In genomic region chr4:183989931-183990330, GRCh38 we compare ENCODE assay signal across 24 cellular contexts.
"Had no signal": no experiment of that assay in that cellular context is flagged by ENCODE, and none has a peak within 500 bp of the region (broad histone marks: within the 10 kb centered on the region; RNA-seq: fewer than 3 reads in every experiment).

No MANE protein-coding gene starts in this region.

- H3K36me3 Mint-ChIP-seq: activated CD8-positive, alpha-beta memory T cell treated with anti-CD3 and anti-CD28 coated beads, Interleukin-2, amount 10 ng/mL, durations not matched to agents 7 days and 5 days; activated naive CD8-positive, alpha-beta T cell treated with anti-CD3 and anti-CD28 coated beads, Interleukin-2, amount 10 ng/mL, durations not matched to agents 7 days and 5 days; stimulated activated effector memory CD8-positive, alpha-beta T cell treated with anti-CD3 and anti-CD28 coated beads, Interleukin-12 subunit alpha, Interleukin-12 subunit beta, amount 100 ng/mL, for 72 hours had no signal

- ATAC-seq: activated CD8-positive, alpha-beta memory T cell treated with anti-CD3 and anti-CD28 coated beads, Interleukin-2, amount 10 ng/mL, durations not matched to agents 7 days and 5 days; body of pancreas; gastrocnemius medialis; left lung; stimulated activated effector memory CD8-positive, alpha-beta T cell treated with anti-CD3 and anti-CD28 coated beads, Interleukin-12 subunit alpha, Interleukin-12 subunit beta, amount 100 ng/mL, for 72 hours; upper lobe of right lung had no signal

- FAIRE-seq: kidney had no signal

- DNase-seq: activated CD4-positive, alpha-beta memory T cell treated with anti-CD3 and anti-CD28 coated beads, Interleukin-2, amount 10 ng/mL, durations not matched to agents 7 days and 5 days; activated CD4-positive, alpha-beta T cell treated with anti-CD3 and anti-CD28 coated beads for 48 hours; activated CD4-positive, CD25-positive, alpha-beta regulatory T cell; activated CD8-positive, alpha-beta memory T cell treated with anti-CD3 and anti-CD28 coated beads, Interleukin-2, amount 10 ng/mL, durations not matched to agents 7 days and 5 days; activated naive CD4-positive, alpha-beta T cell treated with Interleukin-2 at 50 U/mL for 16 hours; activated naive CD8-positive, alpha-beta T cell treated with anti-CD3 and anti-CD28 coated beads, Interleukin-2, amount 10 ng/mL, durations not matched to agents 7 days and 5 days; activated T-cell treated with anti-CD3 and anti-CD28 coated beads, Interleukin-2, amount 50 U/mL, for 1 hour; body of pancreas; central memory CD4-positive, alpha-beta T cell; colonic mucosa; endodermal cell; gastrocnemius medialis; head of caudate nucleus; kidney; left lung; midbrain; stimulated activated CD4-positive, alpha-beta T cell treated with anti-CD3 and anti-CD28 coated beads, Interleukin-4, amount 100 ng/mL, for 24 hours; stomach; T-helper 9 cell; upper lobe of right lung had no signal

- H3K4me3 ChIP-seq: body of pancreas, colonic mucosa, left lung, prostate gland, stomach, upper lobe of right lung had no signal

- H3K4me1 ChIP-seq: colonic mucosa, prostate gland had no signal

- H3K27ac Mint-ChIP-seq: activated CD4-positive, alpha-beta memory T cell treated with anti-CD3 and anti-CD28 coated beads, Interleukin-2, amount 10 ng/mL, durations not matched to agents 7 days and 5 days; activated CD8-positive, alpha-beta memory T cell treated with anti-CD3 and anti-CD28 coated beads, Interleukin-2, amount 10 ng/mL, durations not matched to agents 7 days and 5 days; activated naive CD8-positive, alpha-beta T cell treated with anti-CD3 and anti-CD28 coated beads, Interleukin-2, amount 10 ng/mL, durations not matched to agents 7 days and 5 days; activated T-helper 2 cell treated with anti-CD3 and anti-CD28 coated beads, Interferon-gamma antibody, Interleukin-2, Interleukin-4, amounts not matched to agents 10 μg/mL and 5 μg/mL and 100 μg/mL, durations not matched to agents 14 hours and 24 hours and 36 hours; endodermal cell; stimulated activated effector memory CD8-positive, alpha-beta T cell treated with anti-CD3 and anti-CD28 coated beads, Interleukin-12 subunit alpha, Interleukin-12 subunit beta, amount 100 ng/mL, for 72 hours had no signal

- H3K4me3 Mint-ChIP-seq: activated CD4-positive, alpha-beta memory T cell treated with anti-CD3 and anti-CD28 coated beads, Interleukin-2, amount 10 ng/mL, durations not matched to agents 7 days and 5 days; activated CD8-positive, alpha-beta memory T cell treated with anti-CD3 and anti-CD28 coated beads, Interleukin-2, amount 10 ng/mL, durations not matched to agents 7 days and 5 days; activated naive CD8-positive, alpha-beta T cell treated with anti-CD3 and anti-CD28 coated beads, Interleukin-2, amount 10 ng/mL, durations not matched to agents 7 days and 5 days; endodermal cell; stimulated activated effector memory CD8-positive, alpha-beta T cell treated with anti-CD3 and anti-CD28 coated beads, Interleukin-12 subunit alpha, Interleukin-12 subunit beta, amount 100 ng/mL, for 72 hours had no signal

- H3K27ac ChIP-seq: body of pancreas, colonic mucosa, prostate gland, upper lobe of right lung had no signal

- H3K9me3 ChIP-seq: colonic mucosa, gastrocnemius medialis, left lung, prostate gland, stomach, upper lobe of right lung had no signal

- H3K27me3 ChIP-seq: body of pancreas, colonic mucosa, gastrocnemius medialis, left lung, stomach, upper lobe of right lung had no signal

- H3K9me3 Mint-ChIP-seq: activated CD4-positive, alpha-beta memory T cell treated with anti-CD3 and anti-CD28 coated beads, Interleukin-2, amount 10 ng/mL, durations not matched to agents 7 days and 5 days; activated naive CD8-positive, alpha-beta T cell treated with anti-CD3 and anti-CD28 coated beads, Interleukin-2, amount 10 ng/mL, durations not matched to agents 7 days and 5 days; activated T-helper 2 cell treated with anti-CD3 and anti-CD28 coated beads, Interferon-gamma antibody, Interleukin-2, Interleukin-4, amounts not matched to agents 10 μg/mL and 5 μg/mL and 100 μg/mL, durations not matched to agents 14 hours and 24 hours and 36 hours; endodermal cell; neural crest cell; stimulated activated effector memory CD8-positive, alpha-beta T cell treated with anti-CD3 and anti-CD28 coated beads, Interleukin-12 subunit alpha, Interleukin-12 subunit beta, amount 100 ng/mL, for 72 hours had no signal

- H3K36me3 ChIP-seq: colonic mucosa, gastrocnemius medialis, left lung, prostate gland, stomach, upper lobe of right lung had no signal

- H3K4me1 Mint-ChIP-seq: activated CD4-positive, alpha-beta memory T cell treated with anti-CD3 and anti-CD28 coated beads, Interleukin-2, amount 10 ng/mL, durations not matched to agents 7 days and 5 days; activated CD8-positive, alpha-beta memory T cell treated with anti-CD3 and anti-CD28 coated beads, Interleukin-2, amount 10 ng/mL, durations not matched to agents 7 days and 5 days; activated naive CD8-positive, alpha-beta T cell treated with anti-CD3 and anti-CD28 coated beads, Interleukin-2, amount 10 ng/mL, durations not matched to agents 7 days and 5 days; stimulated activated effector memory CD8-positive, alpha-beta T cell treated with anti-CD3 and anti-CD28 coated beads, Interleukin-12 subunit alpha, Interleukin-12 subunit beta, amount 100 ng/mL, for 72 hours had no signal
